In the genomic region with DNA sequence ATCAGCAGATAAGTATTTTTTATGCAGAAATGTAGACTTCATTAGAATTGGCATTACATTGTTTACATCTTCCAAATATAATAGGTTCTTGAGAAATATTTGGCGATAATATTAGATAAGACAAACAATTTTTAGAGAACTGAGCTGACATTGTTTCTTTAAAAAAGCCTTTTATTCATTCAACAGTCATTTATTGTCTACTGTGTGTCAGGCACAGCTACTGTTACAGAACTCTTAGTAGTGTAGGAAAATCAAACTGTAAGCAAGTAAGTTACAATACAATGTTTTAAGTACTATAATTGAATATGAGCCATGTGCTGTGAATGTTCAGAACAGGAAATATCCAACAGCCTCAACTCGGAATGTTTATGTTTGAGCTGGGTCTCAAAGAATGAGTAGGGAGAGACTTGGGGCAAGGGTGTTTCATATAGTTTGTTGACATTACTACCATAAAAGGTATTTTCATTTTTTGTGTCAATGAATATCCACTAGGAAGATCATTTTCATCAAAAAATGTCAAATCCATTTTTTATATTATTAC, we compare ENCODE assay signal across 9 cellular contexts.
DNase-seq lines count a peak whose midpoint lies in the region; ATAC-seq and TF ChIP-seq lines count a peak whose summit lies in the region.
"Had no signal": no experiment of that assay in that cellular context is flagged by ENCODE, and none has a peak within 500 bp of the region (broad histone marks: within the 10 kb centered on the region; RNA-seq: fewer than 3 reads in every experiment).

No MANE protein-coding gene starts in this region.

- no peaks in the 10 kb centered on the region for H3K27me3 ChIP-seq in A673 (replicated peaks; ENCODE audit: insufficient read depth, low read depth, low read length, poor library complexity)
- no peaks in the 10 kb centered on the region for H3K27me3 ChIP-seq in adipocyte (replicated peaks; ENCODE audit: control insufficient read depth, insufficient read depth, low read length)
- no peaks in the 10 kb centered on the region for H3K27me3 ChIP-seq in lower lobe of right lung (ENCODE audit: low read depth)
- no peaks in the 10 kb centered on the region for H3K27me3 ChIP-seq in HAP-1 (ENCODE audit: low read depth)

- no peaks in the 10 kb centered on the region for H3K9me3 ChIP-seq in A673 (ENCODE audit: low read depth, low read length, poor library complexity, severe bottlenecking)
- no peaks in the 10 kb centered on the region for H3K9me3 ChIP-seq in adipocyte (ENCODE audit: control insufficient read depth, low read length)
- no peaks in the 10 kb centered on the region for H3K9me3 ChIP-seq in lower lobe of right lung
- no peaks in the 10 kb centered on the region for H3K9me3 ChIP-seq in HAP-1

- H3K4me3 ChIP-seq in A673 (ENCODE audit: low read depth, low read length, poor library complexity, severe bottlenecking) (no peak overlapping the region), adipocyte (ENCODE audit: low read length) (no peak overlapping the region), lower lobe of right lung (no peak overlapping the region), HAP-1 (no peak overlapping the region)

- BruUV-seq in A673 (replicated peaks; lab: Mats Ljungman, UMichigan): no TSS peak

- CTCF ChIA-PET in A673 (lab: Charles Lee): no interaction called here

- H3K9ac ChIP-seq in adipocyte (ENCODE audit: low read length): no peak overlapping the region

- peaks cover 43% of the 10 kb centered on the region for H3K4me1 ChIP-seq in A673 (ENCODE audit: insufficient read depth, low read length, poor library complexity, severe bottlenecking)
- H3K4me1 ChIP-seq in adipocyte (ENCODE audit: control insufficient read depth, insufficient read depth, low read length): peaks cover 43% of the 10 kb centered on the region
- peaks cover 66% of the 10 kb centered on the region for H3K4me1 ChIP-seq in lower lobe of right lung
- no peaks in the 10 kb centered on the region; the same call in 1 of the 2 replicates for H3K4me1 ChIP-seq in HAP-1

- DNase-seq in A673 (ENCODE audit: low spot score) (peak; percentile 22), HCEC 1CT (peak; percentile 62), adipocyte (ENCODE audit: low read depth) (peak; percentile 42), lower lobe of right lung (no peak), NCI-H526 (lab: John Stamatoyannopoulos, UW) (no peak), SK-N-DZ (ENCODE audit: low spot score) (no peak), islet precursor cell (no peak), HAP-1 (ENCODE audit: low spot score in 2 of 2) (no peak)

- POLR2A ChIA-PET in A673 (lab: Charles Lee; ENCODE audit: low non-redundant PET): no interaction called here

- in situ Hi-C loops in HAP-1 (cut with MboI; ENCODE audit: low sequenced_read_pairs): loop anchor here (25.0 kb wide), 1 partner anchor 216 kb away; the partner anchor contains the start of genes HINT1 and LYRM7

- intact Hi-C loops in A673 (cut with micrococcal nuclease; ENCODE audit: unreplicated experiment) (no loop called here), lower lobe of right lung (cut with DNase I) (no loop called here)

- TF ChIP-seq CTCF in A673 (conservative IDR thresholded peaks at IDR 0.05; ENCODE audit: low read depth, low read length) (no peak), lower lobe of right lung (IDR thresholded peaks at IDR 0.05) (no peak)

- ATAC-seq in lower lobe of right lung: no peak

- H3K36me3 ChIP-seq in A673 (ENCODE audit: insufficient read depth, low read length, poor library complexity, severe bottlenecking) (no peaks in the 10 kb centered on the region), adipocyte (ENCODE audit: control insufficient read depth, insufficient read depth, low read length, severe bottlenecking) (no peaks in the 10 kb centered on the region), lower lobe of right lung (no peaks in the 10 kb centered on the region), HAP-1 (replicated peaks) (no peaks in the 10 kb centered on the region; the same call in 1 of the 2 replicates)

- H3K27ac ChIP-seq in A673 (ENCODE audit: low read depth, low read length, poor library complexity, severe bottlenecking) (peak overlapping the region; percentile 25), lower lobe of right lung (peak overlapping the region; percentile 64)
- H3K27ac ChIP-seq: RWPE1 had no signal

Comparison
In these comparisons a context has a peak if more than half of its experiments do, and no peak if none do; other contexts are left out.
1. DNase-seq: peak in A673 (single experiment), HCEC 1CT (single experiment) and adipocyte (single experiment); none in lower lobe of right lung (single experiment), NCI-H526 (0 of 2), SK-N-DZ (single experiment), islet precursor cell (single experiment) and HAP-1 (0 of 2).